ENCODE assay signal across 1 cellular context in the genomic region with DNA sequence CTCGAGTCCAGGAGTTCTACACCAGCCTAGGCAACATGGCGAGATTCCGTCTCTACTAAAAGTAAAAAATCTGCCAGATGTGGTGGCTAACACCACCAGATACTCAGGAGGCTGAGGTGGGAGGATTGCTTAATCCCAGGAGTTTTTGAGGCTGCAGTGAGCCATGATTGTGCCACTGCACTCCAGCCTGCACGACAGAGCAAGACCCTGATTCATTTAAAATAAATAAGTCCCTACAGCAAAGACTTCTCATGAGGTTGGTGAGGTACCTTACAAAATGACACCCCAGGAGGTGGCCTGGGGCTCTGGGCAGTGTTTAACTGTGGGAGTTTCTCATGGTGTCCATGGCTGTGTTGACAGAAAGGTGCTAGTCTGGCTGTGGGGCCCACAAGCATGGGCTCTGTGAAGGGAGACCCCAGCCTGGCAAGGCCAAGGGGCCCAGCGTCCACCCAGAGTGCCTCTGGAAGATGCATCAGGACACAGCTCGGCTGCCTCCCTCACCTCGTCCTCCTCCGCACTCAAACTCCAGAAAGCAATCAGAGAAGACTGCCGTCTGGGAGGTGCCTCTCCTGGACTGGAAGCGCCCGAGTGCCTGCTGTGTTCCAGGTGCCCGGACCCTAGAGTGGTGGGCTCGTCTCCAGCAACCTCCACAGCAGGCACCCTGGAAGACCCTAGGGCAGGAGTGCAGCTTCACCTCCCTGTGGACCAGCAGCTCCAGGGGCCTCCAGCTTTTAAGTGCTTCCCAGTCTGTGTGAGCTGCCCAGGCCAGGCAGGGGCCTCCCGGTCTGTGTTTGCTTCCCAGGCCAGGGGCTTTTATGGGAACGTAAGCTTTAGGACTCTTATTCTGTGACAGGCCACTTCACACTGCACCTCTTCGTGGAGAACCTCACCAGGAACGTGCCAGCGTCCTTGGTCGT.
TF ChIP-seq lines count a peak whose summit lies in the region.

No MANE protein-coding gene starts in this region.

TF ChIP-seq in GM23338, 12 proteins besides CTCF, POLR2A, EP300 and RAD21:
- no peak for TF ChIP-seq EZH2 (IDR thresholded peaks at IDR 0.05; ENCODE audit: low read depth, unreplicated experiment)
- no peak for TF ChIP-seq ZNF462 (CRISPR knock-in tag; IDR thresholded peaks at IDR 0.05)
- TF ChIP-seq ZNF331 (CRISPR knock-in tag; IDR thresholded peaks at IDR 0.05; ENCODE audit: low read depth): no peak
- no peak for TF ChIP-seq CREB1 (CRISPR knock-in tag; IDR thresholded peaks at IDR 0.05; ENCODE audit: low read depth)
- no peak for TF ChIP-seq EZH2phosphoT487 (IDR thresholded peaks at IDR 0.05; ENCODE audit: unreplicated experiment)
- no peak for TF ChIP-seq STAT1 (IDR thresholded peaks at IDR 0.05; ENCODE audit: unreplicated experiment)
- TF ChIP-seq, protein P1, sequence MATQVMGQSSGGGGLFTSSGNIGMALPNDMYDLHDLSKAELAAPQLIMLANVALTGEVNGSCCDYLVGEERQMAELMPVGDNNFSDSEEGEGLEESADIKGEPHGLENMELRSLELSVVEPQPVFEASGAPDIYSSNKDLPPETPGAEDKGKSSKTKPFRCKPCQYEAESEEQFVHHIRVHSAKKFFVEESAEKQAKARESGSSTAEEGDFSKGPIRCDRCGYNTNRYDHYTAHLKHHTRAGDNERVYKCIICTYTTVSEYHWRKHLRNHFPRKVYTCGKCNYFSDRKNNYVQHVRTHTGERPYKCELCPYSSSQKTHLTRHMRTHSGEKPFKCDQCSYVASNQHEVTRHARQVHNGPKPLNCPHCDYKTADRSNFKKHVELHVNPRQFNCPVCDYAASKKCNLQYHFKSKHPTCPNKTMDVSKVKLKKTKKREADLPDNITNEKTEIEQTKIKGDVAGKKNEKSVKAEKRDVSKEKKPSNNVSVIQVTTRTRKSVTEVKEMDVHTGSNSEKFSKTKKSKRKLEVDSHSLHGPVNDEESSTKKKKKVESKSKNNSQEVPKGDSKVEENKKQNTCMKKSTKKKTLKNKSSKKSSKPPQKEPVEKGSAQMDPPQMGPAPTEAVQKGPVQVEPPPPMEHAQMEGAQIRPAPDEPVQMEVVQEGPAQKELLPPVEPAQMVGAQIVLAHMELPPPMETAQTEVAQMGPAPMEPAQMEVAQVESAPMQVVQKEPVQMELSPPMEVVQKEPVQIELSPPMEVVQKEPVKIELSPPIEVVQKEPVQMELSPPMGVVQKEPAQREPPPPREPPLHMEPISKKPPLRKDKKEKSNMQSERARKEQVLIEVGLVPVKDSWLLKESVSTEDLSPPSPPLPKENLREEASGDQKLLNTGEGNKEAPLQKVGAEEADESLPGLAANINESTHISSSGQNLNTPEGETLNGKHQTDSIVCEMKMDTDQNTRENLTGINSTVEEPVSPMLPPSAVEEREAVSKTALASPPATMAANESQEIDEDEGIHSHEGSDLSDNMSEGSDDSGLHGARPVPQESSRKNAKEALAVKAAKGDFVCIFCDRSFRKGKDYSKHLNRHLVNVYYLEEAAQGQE (IDR thresholded peaks at IDR 0.05; ENCODE audit: unreplicated experiment): no peak
- no peak for TF ChIP-seq JUNB (IDR thresholded peaks at IDR 0.05; ENCODE audit: unreplicated experiment)
- no peak for TF ChIP-seq POLR2AphosphoS5 (IDR thresholded peaks at IDR 0.05; ENCODE audit: low read depth)
- TF ChIP-seq, protein P2, sequence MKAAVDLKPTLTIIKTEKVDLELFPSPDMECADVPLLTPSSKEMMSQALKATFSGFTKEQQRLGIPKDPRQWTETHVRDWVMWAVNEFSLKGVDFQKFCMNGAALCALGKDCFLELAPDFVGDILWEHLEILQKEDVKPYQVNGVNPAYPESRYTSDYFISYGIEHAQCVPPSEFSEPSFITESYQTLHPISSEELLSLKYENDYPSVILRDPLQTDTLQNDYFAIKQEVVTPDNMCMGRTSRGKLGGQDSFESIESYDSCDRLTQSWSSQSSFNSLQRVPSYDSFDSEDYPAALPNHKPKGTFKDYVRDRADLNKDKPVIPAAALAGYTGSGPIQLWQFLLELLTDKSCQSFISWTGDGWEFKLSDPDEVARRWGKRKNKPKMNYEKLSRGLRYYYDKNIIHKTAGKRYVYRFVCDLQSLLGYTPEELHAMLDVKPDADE (IDR thresholded peaks at IDR 0.05): no peak
- TF ChIP-seq ZNF114 (CRISPR knock-in tag; IDR thresholded peaks at IDR 0.05): no peak
- TF ChIP-seq NANOG (IDR thresholded peaks at IDR 0.05; ENCODE audit: borderline replicate concordance): no peak
